Comparison of ENCODE assay signal across 20 cellular contexts in genomic region chr6:91352878-91353277, GRCh38.
DNase-seq lines count a peak whose midpoint lies in the region; ATAC-seq and TF ChIP-seq lines count a peak whose summit lies in the region.
"Had no signal": no experiment of that assay in that cellular context is flagged by ENCODE, and none has a peak within 500 bp of the region (broad histone marks: within the 10 kb centered on the region; RNA-seq: fewer than 3 reads in every experiment).

No MANE protein-coding gene starts in this region.

- no peaks in the 10 kb centered on the region for H3K9me1 ChIP-seq in IMR-90 (ENCODE audit: insufficient read depth, low read length)

- no peak overlapping the region for H2BK20ac ChIP-seq in IMR-90 (ENCODE audit: low read depth, low read length)

- no peak overlapping the region for H3K4me2 ChIP-seq in IMR-90 (ENCODE audit: low read depth, low read length)
- H3K4me2 ChIP-seq: A549 had no signal

- no peak overlapping the region for H2AK5ac ChIP-seq in IMR-90 (ENCODE audit: low read depth, low read length)

- H3K27ac ChIP-seq in IMR-90 (ENCODE audit: insufficient read depth, low read length) (no peak overlapping the region), VCaP (peak overlapping the region; percentile 90), prostate gland (peak overlapping the region in 1 of 2 donors; percentile 68)
- H3K27ac ChIP-seq: A549, Peyer's patch had no signal

- no peak overlapping the region for H3K4me3 ChIP-seq in IMR-90 (ENCODE audit: insufficient read depth, low read depth, low read length)
- H3K4me3 ChIP-seq in fibroblast of villous mesenchyme (ENCODE audit: low read depth, low read length), result no peak overlapping the region
- H3K4me3 ChIP-seq in prostate gland, result no peak overlapping the region
- H3K4me3 ChIP-seq: A549, GM12878, K562, Peyer's patch had no signal

- no peaks in the 10 kb centered on the region for H4K20me1 ChIP-seq in IMR-90 (ENCODE audit: insufficient read depth, low read length)

- no peak overlapping the region for H3K9ac ChIP-seq in IMR-90 (ENCODE audit: low read depth, low read length)

- H2BK5ac ChIP-seq in IMR-90 (ENCODE audit: low read depth, low read length, poor library complexity, severe bottlenecking), result no peak overlapping the region

- intact Hi-C loops in IMR-90 (cut with micrococcal nuclease), result no loop called here
- intact Hi-C loops in prostate gland (cut with DNase I), result no loop called here

- H3K27me3 ChIP-seq in IMR-90 (ENCODE audit: control insufficient read depth, insufficient read depth, low read length) (no peaks in the 10 kb centered on the region), prostate gland (replicated peaks; ENCODE audit: insufficient read depth) (no peaks in the 10 kb centered on the region)
- H3K27me3 ChIP-seq: Peyer's patch had no signal

- CTCF ChIA-PET in IMR-90 (lab: Yijun Ruan, JAX), result no interaction called here

- H2AFZ ChIP-seq in IMR-90 (replicated peaks; ENCODE audit: low read length, poor library complexity), result no peak overlapping the region

- H3K4ac ChIP-seq in IMR-90 (ENCODE audit: low read depth, low read length), result no peak overlapping the region

- in situ Hi-C loops in IMR-90 (cut with MboI; ENCODE audit: low sequenced_read_pairs), result no loop called here

- H3K79me1 ChIP-seq in IMR-90 (ENCODE audit: low read depth in 1 of 2, low read length in 2 of 2), result no peaks in the 10 kb centered on the region

- H2BK120ac ChIP-seq in IMR-90 (ENCODE audit: low read depth, low read length), result no peak overlapping the region

- DNase-seq in IMR-90 (no peak), fibroblast of villous mesenchyme (ENCODE audit: low read depth) (peak; percentile 78), prostate gland (ENCODE audit: low spot score) (peak; percentile 35), DMS153 treated with DMSO at 0.1 percent for 48 hours (lab: John Stamatoyannopoulos, UW; ENCODE audit: unreplicated experiment) (no peak), AML-193 (lab: John Stamatoyannopoulos, UW) (no peak)
- DNase-seq: CD4-positive, CD25-positive, alpha-beta regulatory T cell; DND-41; NCI-H1105; NCI-H2029 treated with DMSO at 0.1 percent for 48 hours; NCI-H226; NCI-H510A treated with DMSO at 0.1 percent for 48 hours; NCI-H774; NK-92 treated with Interleukin-12 subunit alpha and Interleukin-12 subunit beta, amount 100 ng/mL, for 24 hours; Peyer's patch had no signal

- no TSS peak for BruUV-seq in IMR-90 (replicated peaks; lab: Mats Ljungman, UMichigan)

- TF ChIP-seq RAD21 in IMR-90 (IDR thresholded peaks at IDR 0.05; ENCODE audit: low read length), result no peak

- no peak overlapping the region for H3K56ac ChIP-seq in IMR-90 (ENCODE audit: extremely low read depth, insufficient read depth, low read length)

- H4K91ac ChIP-seq in IMR-90 (ENCODE audit: insufficient read depth, low read depth, low read length), result no peak overlapping the region

- no peak for ATAC-seq in IMR-90 (ENCODE audit: low read depth)
- no peak for ATAC-seq in activated CD4-positive, CD25-positive, alpha-beta regulatory T cell treated with anti-CD3 and anti-CD28 coated beads, Interleukin-2, amount 50 U/mL, for 24 hours
- ATAC-seq: A549, GM12878, K562, SK-N-SH treated with all-trans-retinoic acid at 6 μM for 48 hours had no signal

- no peak overlapping the region for H2AK9ac ChIP-seq in IMR-90 (replicated peaks; ENCODE audit: low read depth, low read length, poor library complexity)

- H3K36me3 ChIP-seq in IMR-90 (ENCODE audit: control insufficient read depth, insufficient read depth, low read length), result no peaks in the 10 kb centered on the region
- H3K36me3 ChIP-seq in prostate gland, result no peaks in the 10 kb centered on the region
- H3K36me3 ChIP-seq: Peyer's patch had no signal

- no peak for TF ChIP-seq CTCF in IMR-90 (conservative IDR thresholded peaks at IDR 0.05; ENCODE audit: low read depth, low read length)
- no peak for TF ChIP-seq CTCF in VCaP (conservative IDR thresholded peaks at IDR 0.05)
- TF ChIP-seq CTCF in fibroblast of villous mesenchyme (IDR thresholded peaks at IDR 0.05; ENCODE audit: insufficient read depth, low read depth, low read length), result no peak
- TF ChIP-seq CTCF in prostate gland (IDR thresholded peaks at IDR 0.05), result no peak

- H3K14ac ChIP-seq in IMR-90 (replicated peaks; ENCODE audit: low read depth, low read length), result no peak overlapping the region

- no peaks in the 10 kb centered on the region for H3K9me3 ChIP-seq in IMR-90 (ENCODE audit: control insufficient read depth, insufficient read depth, low read length)
- no peaks in the 10 kb centered on the region for H3K9me3 ChIP-seq in prostate gland
- H3K9me3 ChIP-seq: A549, Peyer's patch had no signal

- H4K8ac ChIP-seq in IMR-90 (ENCODE audit: low read depth in 2 of 2, low read length in 2 of 2), result no peak overlapping the region

- no peak for TF ChIP-seq POLR2A in IMR-90 (IDR thresholded peaks at IDR 0.05; ENCODE audit: low read depth, low read length)
- no peak for TF ChIP-seq POLR2A in prostate gland (IDR thresholded peaks at IDR 0.05)

- no peak overlapping the region for H2BK15ac ChIP-seq in IMR-90 (ENCODE audit: low read depth, low read length)

- no peak overlapping the region for H3K18ac ChIP-seq in IMR-90 (ENCODE audit: low read depth, low read length)

- POLR2A ChIA-PET in IMR-90 (lab: Charles Lee; ENCODE audit: unreplicated experiment), result no interaction called here

- H3K23ac ChIP-seq in IMR-90 (ENCODE audit: low read depth, low read length), result no peak overlapping the region

- dilution Hi-C loops in IMR-90 (cut with HindIII; ENCODE audit: low sequenced_read_pairs, unreplicated experiment), result no loop called here

- whole genome bisulfite sequencing in IMR-90 (ENCODE audit: extremely low coverage in 2 of 2, insufficient read length in 1 of 2), 2 experiments, result no CpG with 5 or more reads among the region's 4 CpGs
- 35% methylated on average over 4 of the region's 4 CpGs for WGBS in prostate gland

- no peak overlapping the region for H4K5ac ChIP-seq in IMR-90 (ENCODE audit: low read depth, low read length)

- H3K4me1 ChIP-seq in IMR-90 (ENCODE audit: control insufficient read depth, insufficient read depth, low read length) (no peaks in the 10 kb centered on the region), prostate gland (replicated peaks) (no peaks in the 10 kb centered on the region)
- H3K4me1 ChIP-seq: A549, Peyer's patch had no signal

TF ChIP-seq in IMR-90, 13 proteins besides CTCF, POLR2A, EP300 and RAD21:
- TF ChIP-seq, protein P1, sequence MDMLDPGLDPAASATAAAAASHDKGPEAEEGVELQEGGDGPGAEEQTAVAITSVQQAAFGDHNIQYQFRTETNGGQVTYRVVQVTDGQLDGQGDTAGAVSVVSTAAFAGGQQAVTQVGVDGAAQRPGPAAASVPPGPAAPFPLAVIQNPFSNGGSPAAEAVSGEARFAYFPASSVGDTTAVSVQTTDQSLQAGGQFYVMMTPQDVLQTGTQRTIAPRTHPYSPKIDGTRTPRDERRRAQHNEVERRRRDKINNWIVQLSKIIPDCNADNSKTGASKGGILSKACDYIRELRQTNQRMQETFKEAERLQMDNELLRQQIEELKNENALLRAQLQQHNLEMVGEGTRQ (IDR thresholded peaks at IDR 0.05; ENCODE audit: low read depth, low read length), result no peak
- 0 out of 2 replicates have a peak, but pooled peaks have one; percentile 24 for TF ChIP-seq CEBPB (IDR thresholded peaks at IDR 0.05; ENCODE audit: low read depth, low read length)

Comparison
In these comparisons a context has a peak if more than half of its experiments do, and no peak if none do; other contexts are left out.
1. DNase-seq: peak in fibroblast of villous mesenchyme (single experiment) and prostate gland (single experiment); none in IMR-90 (single experiment), DMS153 treated with DMSO at 0.1 percent for 48 hours (single experiment) and AML-193 (0 of 2).